26 cellular contexts compared by ENCODE assay signal in the genomic region with DNA sequence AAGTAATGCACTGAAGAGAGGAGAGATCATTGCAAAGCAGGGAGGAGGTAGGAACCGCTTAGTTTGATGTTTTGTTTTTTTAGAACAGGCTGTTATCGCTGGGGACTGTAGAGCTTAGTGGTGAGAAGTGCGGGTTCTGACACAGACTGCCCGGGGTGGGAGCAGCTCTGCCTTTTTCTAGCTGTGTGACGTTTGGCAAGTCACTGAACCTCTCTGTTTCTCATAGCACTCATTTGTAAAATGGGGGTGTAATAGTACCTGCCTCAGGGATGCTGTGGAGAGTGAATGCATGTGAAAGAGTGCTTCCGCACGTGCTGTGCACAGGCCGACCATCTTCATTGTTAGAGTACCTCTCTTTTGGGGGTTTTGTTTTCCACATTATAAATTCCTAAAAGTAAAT. TPM values are rescaled to one million over a fixed set of nuclear protein-coding genes. Genes with fewer than 3 reads are reported as not detected.
DNase-seq lines count a peak whose midpoint lies in the region; ATAC-seq, FAIRE-seq and TF ChIP-seq lines count a peak whose summit lies in the region.
"Had no signal": no experiment of that assay in that cellular context is flagged by ENCODE, and none has a peak within 500 bp of the region (broad histone marks: within the 10 kb centered on the region; RNA-seq: fewer than 3 reads in every experiment).

No MANE protein-coding gene starts in this region.

- H3K9me3 Mint-ChIP-seq in activated T-cell treated with anti-CD3 and anti-CD28 coated beads, Interleukin-2, amount 50 U/mL, for 24 hours = no peaks in the 10 kb centered on the region
- H3K9me3 Mint-ChIP-seq in activated T-cell treated with anti-CD3 and anti-CD28 coated beads, Interleukin-2, amount 50 U/mL, for 4 hours = no peaks in the 10 kb centered on the region
- no peaks in the 10 kb centered on the region for H3K9me3 Mint-ChIP-seq in Caco-2 (ENCODE audit: unreplicated experiment)
- no peaks in the 10 kb centered on the region for H3K9me3 Mint-ChIP-seq in mesothelial cell of epicardium
- H3K9me3 Mint-ChIP-seq: activated naive CD4-positive, alpha-beta T cell treated with anti-CD3 and anti-CD28 coated beads, Interleukin-2, amount 10 ng/mL, durations not matched to agents 7 days and 5 days had no signal

- peaks cover 35% of the 10 kb centered on the region for H3K79me2 ChIP-seq in K562 (ENCODE audit: control insufficient read depth, insufficient read depth, low read length)

- no peak for FAIRE-seq in K562 (lab: Jason Lieb, UNC)
- FAIRE-seq: D721Med, endometrium had no signal

- H3K27me3 ChIP-seq in Caco-2 (replicated peaks; ENCODE audit: control insufficient read depth, insufficient read depth, low read length) (no peaks in the 10 kb centered on the region), K562 (ENCODE audit: control insufficient read depth in 2 of 2, insufficient read depth in 2 of 2, low read length in 2 of 2) (no peaks in the 10 kb centered on the region)
- H3K27me3 ChIP-seq: BE2C, cardiac muscle cell, upper lobe of left lung had no signal

- ATAC-seq in activated T-cell treated with anti-CD3 and anti-CD28 coated beads, Interleukin-2, amount 50 U/mL, for 4 hours = no peak
- ATAC-seq in K562 = no peak
- ATAC-seq: T-helper 17 cell had no signal

- POLR2A ChIA-PET in Caco-2 (lab: Charles Lee) (interaction anchor here (0.5 kb wide), 1 partner anchor 39 kb away, joined by 8 read pairs; no protein-coding TSS in a partner anchor), K562 (lab: Yijun Ruan, JAX) (interaction anchor here (0.6 to 1.6 kb wide), 7 partner anchors 10 to 21 kb away, joined by 3 to 5 read pairs (median 4); no protein-coding TSS in a partner anchor)

- 94% methylated on average over 8 of the region's 8 CpGs for WGBS in K562 (ENCODE audit: insufficient coverage, low coverage, missing lambda C conversion rate)

- no peak overlapping the region for H2AFZ ChIP-seq in K562 (ENCODE audit: low read depth, low read length)

- H3K9me1 ChIP-seq in K562 (ENCODE audit: control insufficient read depth, insufficient read depth, low read length) = no peaks in the 10 kb centered on the region

- BruUV-seq in Caco-2 (replicated peaks; lab: Mats Ljungman, UMichigan) (no TSS peak), K562 (replicated peaks; lab: Mats Ljungman, UMichigan) (no TSS peak)

- peaks cover 5% of the 10 kb centered on the region for H3K36me3 ChIP-seq in Caco-2 (ENCODE audit: control insufficient read depth, insufficient read depth, low read length)
- peaks cover 91% of the 10 kb centered on the region for H3K36me3 ChIP-seq in K562 (ENCODE audit: control insufficient read depth, insufficient read depth, low read length)

- CTCF ChIA-PET in Caco-2 (lab: Charles Lee) = no interaction called here
- CTCF ChIA-PET in K562 (lab: Yijun Ruan, JAX; ENCODE audit: low intra/inter-chr PET ratio) = no interaction called here

- peaks cover 73% of the 10 kb centered on the region for H3K4me1 Mint-ChIP-seq in activated T-cell treated with anti-CD3 and anti-CD28 coated beads, Interleukin-2, amount 50 U/mL, for 24 hours (ENCODE audit: low read depth)
- H3K4me1 Mint-ChIP-seq in activated T-cell treated with anti-CD3 and anti-CD28 coated beads, Interleukin-2, amount 50 U/mL, for 4 hours (ENCODE audit: low read depth) = peaks cover 52% of the 10 kb centered on the region
- H3K4me1 Mint-ChIP-seq in Caco-2 (ENCODE audit: low read depth, unreplicated experiment) (peaks cover 8% of the 10 kb centered on the region), mesothelial cell of epicardium (no peaks in the 10 kb centered on the region)

- TF ChIP-seq POLR2A in K562 (conservative IDR thresholded peaks at IDR 0.05) = no peak

- in situ Hi-C loops in K562 (cut with MboI) = no loop called here

- no peak overlapping the region for H3K9ac ChIP-seq in K562 (ENCODE audit: insufficient read depth in 1 of 2, low read depth in 2 of 2, low read length in 2 of 2)

- H3K4me1 ChIP-seq in Caco-2 = no peaks in the 10 kb centered on the region
- peaks cover 0 to 12% of the 10 kb centered on the region in 2 experiments; a peak in 1 of 5 replicates for H3K4me1 ChIP-seq in K562 (replicated peaks in 1 of 2; ENCODE audit: control insufficient read depth in 2 of 2, insufficient read depth in 2 of 2, low read length in 2 of 2)
- H3K4me1 ChIP-seq: BE2C, HAP-1 had no signal

- peaks cover 94% of the 10 kb centered on the region for H3K36me3 Mint-ChIP-seq in activated T-cell treated with anti-CD3 and anti-CD28 coated beads, Interleukin-2, amount 50 U/mL, for 24 hours (ENCODE audit: low read depth)
- H3K36me3 Mint-ChIP-seq in activated T-cell treated with anti-CD3 and anti-CD28 coated beads, Interleukin-2, amount 50 U/mL, for 4 hours (ENCODE audit: insufficient read depth) = peaks cover 44% of the 10 kb centered on the region
- peaks cover 90% of the 10 kb centered on the region for H3K36me3 Mint-ChIP-seq in Caco-2 (ENCODE audit: insufficient read depth, unreplicated experiment)
- peaks cover 33% of the 10 kb centered on the region for H3K36me3 Mint-ChIP-seq in mesothelial cell of epicardium

- no peak overlapping the region for H3K4me2 ChIP-seq in K562 (ENCODE audit: insufficient read depth, low read length)

- no peak for DNase-seq in activated T-cell treated with anti-CD3 and anti-CD28 coated beads, Interleukin-2, amount 50 U/mL, for 24 hours
- DNase-seq in activated T-cell treated with anti-CD3 and anti-CD28 coated beads, Interleukin-2, amount 50 U/mL, for 4 hours = no peak
- DNase-seq in Caco-2 (no peak), K562 (ENCODE audit: extremely low read depth in 1 of 4, low spot score in 3 of 4) (no peak), posterior vena cava (ENCODE audit: low spot score) (peak; percentile 23), NCI-H446 (lab: John Stamatoyannopoulos, UW) (no peak), mesothelial cell of epicardium (ENCODE audit: low spot score in 2 of 2, unreplicated experiment in 2 of 2) (no peak)
- no peak for DNase-seq in effector CD8-positive, alpha-beta T cell (lab: John Stamatoyannopoulos, UW)
- DNase-seq: activated naive CD4-positive, alpha-beta T cell treated with anti-CD3 and anti-CD28 coated beads, Interleukin-2, amount 10 ng/mL, durations not matched to agents 7 days and 5 days; BE2C; cortex of kidney; kidney glomerular epithelial cell; NCI-H1092; NCI-H187 treated with DMSO at 0.1 percent for 48 hours; T-helper 17 cell; upper lobe of left lung had no signal

- TF ChIP-seq EP300 in K562 (IDR thresholded peaks at IDR 0.05; ENCODE audit: low read length) = no peak

- H3K27ac Mint-ChIP-seq in activated T-cell treated with anti-CD3 and anti-CD28 coated beads, Interleukin-2, amount 50 U/mL, for 24 hours = peak overlapping the region; percentile 87
- H3K27ac Mint-ChIP-seq in Caco-2 (ENCODE audit: unreplicated experiment) (peak overlapping the region; percentile 20), mesothelial cell of epicardium (no peak overlapping the region)
- H3K27ac Mint-ChIP-seq: activated naive CD4-positive, alpha-beta T cell treated with anti-CD3 and anti-CD28 coated beads, Interleukin-2, amount 10 ng/mL, durations not matched to agents 7 days and 5 days had no signal

- H3K9me3 ChIP-seq in Caco-2 = no peaks in the 10 kb centered on the region
- H3K9me3 ChIP-seq in K562 (replicated peaks; ENCODE audit: control insufficient read depth, insufficient read depth, low read depth, low read length) = no peaks in the 10 kb centered on the region
- H3K9me3 ChIP-seq: BE2C, HAP-1, prostate gland, upper lobe of left lung had no signal

- H3K4me3 ChIP-seq in Caco-2 (ENCODE audit: low read depth, low read length) (no peak overlapping the region), K562 (no peak overlapping the region)
- H3K4me3 ChIP-seq: cardiac muscle cell, HAP-1, lung, prostate gland, upper lobe of left lung had no signal

- TF ChIP-seq RAD21 in K562 (CRISPR knock-in tag; conservative IDR thresholded peaks at IDR 0.05 in 1 of 2, IDR thresholded peaks at IDR 0.05 in 1 of 2) = no peak

- intact Hi-C loops in Caco-2 (cut with micrococcal nuclease; ENCODE audit: unreplicated experiment) (no loop called here), K562 (cut with micrococcal nuclease) (no loop called here), posterior vena cava (cut with DNase I) (no loop called here)

- no peak overlapping the region for H3K4me3 Mint-ChIP-seq in activated T-cell treated with anti-CD3 and anti-CD28 coated beads, Interleukin-2, amount 50 U/mL, for 24 hours
- no peak overlapping the region for H3K4me3 Mint-ChIP-seq in activated T-cell treated with anti-CD3 and anti-CD28 coated beads, Interleukin-2, amount 50 U/mL, for 4 hours
- H3K4me3 Mint-ChIP-seq in Caco-2 (ENCODE audit: unreplicated experiment) = no peak overlapping the region
- H3K4me3 Mint-ChIP-seq in mesothelial cell of epicardium = no peak overlapping the region
- H3K4me3 Mint-ChIP-seq: activated naive CD4-positive, alpha-beta T cell treated with anti-CD3 and anti-CD28 coated beads, Interleukin-2, amount 10 ng/mL, durations not matched to agents 7 days and 5 days; T-helper 17 cell had no signal

- TF ChIP-seq CTCF in Caco-2 (IDR thresholded peaks at IDR 0.05; ENCODE audit: insufficient read depth in 1 of 2, low read depth in 1 of 2, low read length in 1 of 2, severe bottlenecking in 1 of 2, unreplicated experiment in 1 of 2) (no peak), K562 (IDR thresholded peaks at IDR 0.05 in 2 of 3, conservative IDR thresholded peaks at IDR 0.05 in 1 of 3; ENCODE audit: insufficient read depth in 2 of 3, low read depth in 1 of 3, low read length in 3 of 3) (no peak), mesothelial cell of epicardium (IDR thresholded peaks at IDR 0.05; ENCODE audit: unreplicated experiment) (no peak)

- H4K20me1 ChIP-seq in K562 (replicated peaks; ENCODE audit: control insufficient read depth, insufficient read depth, low read length) = peaks cover 8% of the 10 kb centered on the region

- no peaks in the 10 kb centered on the region for H3K27me3 Mint-ChIP-seq in activated T-cell treated with anti-CD3 and anti-CD28 coated beads, Interleukin-2, amount 50 U/mL, for 24 hours
- no peaks in the 10 kb centered on the region for H3K27me3 Mint-ChIP-seq in activated T-cell treated with anti-CD3 and anti-CD28 coated beads, Interleukin-2, amount 50 U/mL, for 4 hours (ENCODE audit: low read depth)
- H3K27me3 Mint-ChIP-seq in Caco-2 (ENCODE audit: insufficient read depth, unreplicated experiment) (no peaks in the 10 kb centered on the region), mesothelial cell of epicardium (ENCODE audit: low read depth) (no peaks in the 10 kb centered on the region)
- H3K27me3 Mint-ChIP-seq: activated naive CD4-positive, alpha-beta T cell treated with anti-CD3 and anti-CD28 coated beads, Interleukin-2, amount 10 ng/mL, durations not matched to agents 7 days and 5 days; T-helper 17 cell had no signal

- no peak overlapping the region for H3K27ac ChIP-seq in K562 (ENCODE audit: extremely low read depth, low read depth, low read length)
- H3K27ac ChIP-seq: HL-60, prostate gland had no signal

RNA-seq across cellular contexts. Expression of gene PRAM1, which starts 19.3 kb away (rescaled TPM):
- total RNA-seq in activated T-cell treated with anti-CD3 and anti-CD28 coated beads, Interleukin-2, amount 50 U/mL, for 4 hours = under 1 TPM in 1 of 3 donors, not detected in 2; 0.13 TPM
- total RNA-seq in Caco-2 (2022) (0.26 TPM in 1 of 2 replicates, not detected in the other), K562 (2014; rRNA removed) (0.05 TPM in 1 of 2 replicates, not detected in the other), K562 (2014; rRNA removed; fragmentation: Illumina TruSeq; extraction: Trizol) (not detected in 2 replicates), K562 (2015; rRNA removed; fragmentation: Illumina TruSeq; extraction: Trizol) (not detected in 2 replicates), K562 (2021) (0.09 and 0.11 TPM in 2 replicates), posterior vena cava (1 to 10 TPM; 1.5 to 2.6 TPM), mesothelial cell of epicardium (0.70 to 1.2 TPM (median 0.94 TPM) in 3 replicates)
- 0.69 TPM in 1 of 2 replicates, not detected in the other for total RNA-seq in K562 (2011; cell fraction: chromatin; rRNA removed; ENCODE audit: low replicate concordance)
- total RNA-seq in K562 (2011; cell fraction: nucleolus; rRNA removed) = 0.39 TPM in 1 of 2 replicates, not detected in the other
- not detected in 2 replicates for total RNA-seq in K562 (2011; cell fraction: nucleoplasm; rRNA removed)
- polyA plus RNA-seq in K562 (2011; rRNA removed) (not detected in 2 replicates), K562 (2014; fragmentation: Illumina TruSeq; extraction: Trizol) (0.07 TPM in 1 of 2 replicates, not detected in the other), K562 (2014; fragmentation: Nextera tagmentation; extraction: Ambion mirVana) (not detected), K562 (2014; rRNA removed) (not detected in 2 replicates)
- polyA plus RNA-seq in K562 (2011; cell fraction: cytosol; rRNA removed) = not detected in 2 replicates
- 0.26 TPM in 1 of 2 replicates, not detected in the other for polyA plus RNA-seq in K562 (2011; cell fraction: nucleus; rRNA removed)
- polyA plus RNA-seq in K562 (2012) = 0.08 TPM in 1 of 2 replicates, not detected in the other
- not detected in 2 replicates for polyA minus RNA-seq in K562 (2011; rRNA and poly(A)+ RNA removed)
- polyA minus RNA-seq in K562 (2011; cell fraction: cytosol; rRNA and poly(A)+ RNA removed) = not detected in 2 replicates
- not detected in 2 replicates for polyA minus RNA-seq in K562 (2011; cell fraction: nucleus; rRNA and poly(A)+ RNA removed)
- total RNA-seq: fibroblast of lung, RPMI7951, SK-MEL-5 had no signal
- polyA plus RNA-seq: fibroblast of lung had no signal

RNA-seq across cellular contexts. Expression of gene ZNF414, which starts 30.8 kb away (rescaled TPM):
- 10 to 100 TPM; 27.8 to 31.2 (median 29.4) TPM for total RNA-seq in activated T-cell treated with anti-CD3 and anti-CD28 coated beads, Interleukin-2, amount 50 U/mL, for 4 hours
- 17.2 and 25.0 TPM in 2 replicates for total RNA-seq in Caco-2 (2022)
- total RNA-seq in K562 (2011; cell fraction: chromatin; rRNA removed; ENCODE audit: low replicate concordance) = 2.9 and 6.1 TPM in 2 replicates
- total RNA-seq in K562 (2011; cell fraction: nucleolus; rRNA removed) = 8.3 and 10.9 TPM in 2 replicates
- 6.6 and 9.3 TPM in 2 replicates for total RNA-seq in K562 (2011; cell fraction: nucleoplasm; rRNA removed)
- 3.8 and 11.0 TPM in 2 replicates for total RNA-seq in K562 (2014; rRNA removed)
- total RNA-seq in K562 (2014; rRNA removed; fragmentation: Illumina TruSeq; extraction: Trizol) = not detected in 2 replicates
- 2.0 and 3.0 TPM in 2 replicates for total RNA-seq in K562 (2015; rRNA removed; fragmentation: Illumina TruSeq; extraction: Trizol)
- 25.8 and 27.2 TPM in 2 replicates for total RNA-seq in K562 (2021)
- 1.7 and 4.2 TPM in 2 replicates for polyA plus RNA-seq in K562 (2011; rRNA removed)
- 1.6 and 7.1 TPM in 2 replicates for polyA plus RNA-seq in K562 (2011; cell fraction: cytosol; rRNA removed)
- polyA plus RNA-seq in K562 (2011; cell fraction: nucleus; rRNA removed) = 10.5 and 20.0 TPM in 2 replicates
- 15.2 and 17.6 TPM in 2 replicates for polyA plus RNA-seq in K562 (2012)
- polyA plus RNA-seq in K562 (2014; fragmentation: Illumina TruSeq; extraction: Trizol) = 2.2 and 10.2 TPM in 2 replicates
- under 1 TPM in 1 of 2 experiments, not detected in 1; 0.03 TPM for polyA plus RNA-seq in K562 (2014; fragmentation: Nextera tagmentation; extraction: Ambion mirVana)
- 15.6 and 16.0 TPM in 2 replicates for polyA plus RNA-seq in K562 (2014; rRNA removed)
- polyA minus RNA-seq in K562 (2011; rRNA and poly(A)+ RNA removed) = 0.46 and 0.84 TPM in 2 replicates
- 12.5 and 17.9 TPM in 2 replicates for polyA minus RNA-seq in K562 (2011; cell fraction: cytosol; rRNA and poly(A)+ RNA removed)
- 3.4 and 4.2 TPM in 2 replicates for polyA minus RNA-seq in K562 (2011; cell fraction: nucleus; rRNA and poly(A)+ RNA removed)
- total RNA-seq in posterior vena cava = 10 to 100 TPM; 15.9 to 16.0 TPM
- total RNA-seq in mesothelial cell of epicardium = 33.5 to 37.1 TPM (median 35.5 TPM) in 3 replicates

RNA-seq across cellular contexts. Expression of gene HNRNPM, which starts 38.4 kb away (rescaled TPM):
- total RNA-seq in activated T-cell treated with anti-CD3 and anti-CD28 coated beads, Interleukin-2, amount 50 U/mL, for 4 hours = 100 to 1,000 TPM; 448 to 486 (median 453) TPM
- total RNA-seq in Caco-2 (2022) (271 and 286 TPM in 2 replicates), K562 (2014; rRNA removed) (195 and 251 TPM in 2 replicates), K562 (2014; rRNA removed; fragmentation: Illumina TruSeq; extraction: Trizol) (130 and 168 TPM in 2 replicates), K562 (2015; rRNA removed; fragmentation: Illumina TruSeq; extraction: Trizol) (186 and 204 TPM in 2 replicates), K562 (2021) (283 and 340 TPM in 2 replicates), posterior vena cava (100 to 1,000 TPM; 118 to 119 TPM), mesothelial cell of epicardium (249 to 259 TPM (median 252 TPM) in 3 replicates)
- 202 and 306 TPM in 2 replicates for total RNA-seq in K562 (2011; cell fraction: chromatin; rRNA removed; ENCODE audit: low replicate concordance)
- total RNA-seq in K562 (2011; cell fraction: nucleolus; rRNA removed) = 151 and 162 TPM in 2 replicates
- 214 and 325 TPM in 2 replicates for total RNA-seq in K562 (2011; cell fraction: nucleoplasm; rRNA removed)
- polyA plus RNA-seq in K562 (2011; rRNA removed) (107 and 127 TPM in 2 replicates), K562 (2014; fragmentation: Illumina TruSeq; extraction: Trizol) (241 and 264 TPM in 2 replicates), K562 (2014; fragmentation: Nextera tagmentation; extraction: Ambion mirVana) (10 to 100 TPM; 11.1 to 13.1 TPM), K562 (2014; rRNA removed) (253 and 316 TPM in 2 replicates)
- polyA plus RNA-seq in K562 (2011; cell fraction: cytosol; rRNA removed) = 113 and 356 TPM in 2 replicates
- polyA plus RNA-seq in K562 (2011; cell fraction: nucleus; rRNA removed) = 136 and 152 TPM in 2 replicates
- polyA plus RNA-seq in K562 (2012) = 189 and 403 TPM in 2 replicates
- polyA minus RNA-seq in K562 (2011; rRNA and poly(A)+ RNA removed) = 124 and 136 TPM in 2 replicates
- polyA minus RNA-seq in K562 (2011; cell fraction: cytosol; rRNA and poly(A)+ RNA removed) = 128 and 153 TPM in 2 replicates
- polyA minus RNA-seq in K562 (2011; cell fraction: nucleus; rRNA and poly(A)+ RNA removed) = 67.6 and 85.5 TPM in 2 replicates
